ENCODE assay signal across 2 cellular contexts in the genomic region with DNA sequence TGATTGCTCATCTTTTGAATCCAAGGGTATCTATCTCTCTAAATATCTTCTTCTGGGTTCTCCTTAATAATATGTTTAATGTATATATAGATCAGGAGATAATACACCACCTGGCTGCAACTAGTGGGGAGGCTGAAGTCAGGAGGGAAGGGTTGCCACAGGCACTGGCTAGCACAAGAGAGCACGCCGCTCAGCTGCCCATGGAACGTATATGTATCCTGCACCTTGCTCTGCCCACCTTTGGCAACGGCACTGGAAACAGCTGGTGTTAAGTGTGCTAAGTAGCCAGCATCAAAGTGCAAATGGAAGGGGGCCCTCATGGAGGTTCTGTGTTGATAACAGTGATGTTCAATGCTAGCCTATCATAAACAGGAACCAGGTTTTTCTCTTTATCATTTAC.
TF ChIP-seq lines count a peak whose summit lies in the region.

No MANE protein-coding gene starts in this region.

TF ChIP-seq in SK-N-SH treated with all-trans-retinoic acid at 6 μM for 48 hours, 23 proteins besides CTCF, POLR2A, EP300 and RAD21 (continued from another document):
- TF ChIP-seq, protein P1, sequence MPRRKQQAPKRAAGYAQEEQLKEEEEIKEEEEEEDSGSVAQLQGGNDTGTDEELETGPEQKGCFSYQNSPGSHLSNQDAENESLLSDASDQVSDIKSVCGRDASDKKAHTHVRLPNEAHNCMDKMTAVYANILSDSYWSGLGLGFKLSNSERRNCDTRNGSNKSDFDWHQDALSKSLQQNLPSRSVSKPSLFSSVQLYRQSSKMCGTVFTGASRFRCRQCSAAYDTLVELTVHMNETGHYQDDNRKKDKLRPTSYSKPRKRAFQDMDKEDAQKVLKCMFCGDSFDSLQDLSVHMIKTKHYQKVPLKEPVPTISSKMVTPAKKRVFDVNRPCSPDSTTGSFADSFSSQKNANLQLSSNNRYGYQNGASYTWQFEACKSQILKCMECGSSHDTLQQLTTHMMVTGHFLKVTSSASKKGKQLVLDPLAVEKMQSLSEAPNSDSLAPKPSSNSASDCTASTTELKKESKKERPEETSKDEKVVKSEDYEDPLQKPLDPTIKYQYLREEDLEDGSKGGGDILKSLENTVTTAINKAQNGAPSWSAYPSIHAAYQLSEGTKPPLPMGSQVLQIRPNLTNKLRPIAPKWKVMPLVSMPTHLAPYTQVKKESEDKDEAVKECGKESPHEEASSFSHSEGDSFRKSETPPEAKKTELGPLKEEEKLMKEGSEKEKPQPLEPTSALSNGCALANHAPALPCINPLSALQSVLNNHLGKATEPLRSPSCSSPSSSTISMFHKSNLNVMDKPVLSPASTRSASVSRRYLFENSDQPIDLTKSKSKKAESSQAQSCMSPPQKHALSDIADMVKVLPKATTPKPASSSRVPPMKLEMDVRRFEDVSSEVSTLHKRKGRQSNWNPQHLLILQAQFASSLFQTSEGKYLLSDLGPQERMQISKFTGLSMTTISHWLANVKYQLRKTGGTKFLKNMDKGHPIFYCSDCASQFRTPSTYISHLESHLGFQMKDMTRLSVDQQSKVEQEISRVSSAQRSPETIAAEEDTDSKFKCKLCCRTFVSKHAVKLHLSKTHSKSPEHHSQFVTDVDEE (CRISPR knock-in tag; IDR thresholded peaks at IDR 0.05) = no peak
- TF ChIP-seq SNAI2 (CRISPR knock-in tag; IDR thresholded peaks at IDR 0.05) = no peak
- TF ChIP-seq, protein P2, sequence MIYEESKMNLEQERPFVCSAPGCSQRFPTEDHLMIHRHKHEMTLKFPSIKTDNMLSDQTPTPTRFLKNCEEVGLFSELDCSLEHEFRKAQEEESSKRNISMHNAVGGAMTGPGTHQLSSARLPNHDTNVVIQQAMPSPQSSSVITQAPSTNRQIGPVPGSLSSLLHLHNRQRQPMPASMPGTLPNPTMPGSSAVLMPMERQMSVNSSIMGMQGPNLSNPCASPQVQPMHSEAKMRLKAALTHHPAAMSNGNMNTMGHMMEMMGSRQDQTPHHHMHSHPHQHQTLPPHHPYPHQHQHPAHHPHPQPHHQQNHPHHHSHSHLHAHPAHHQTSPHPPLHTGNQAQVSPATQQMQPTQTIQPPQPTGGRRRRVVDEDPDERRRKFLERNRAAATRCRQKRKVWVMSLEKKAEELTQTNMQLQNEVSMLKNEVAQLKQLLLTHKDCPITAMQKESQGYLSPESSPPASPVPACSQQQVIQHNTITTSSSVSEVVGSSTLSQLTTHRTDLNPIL (CRISPR knock-in tag; IDR thresholded peaks at IDR 0.05; ENCODE audit: low read depth) = no peak
- TF ChIP-seq TCF4 (CRISPR knock-in tag; IDR thresholded peaks at IDR 0.05; ENCODE audit: borderline replicate concordance) = no peak
- TF ChIP-seq, protein P3, sequence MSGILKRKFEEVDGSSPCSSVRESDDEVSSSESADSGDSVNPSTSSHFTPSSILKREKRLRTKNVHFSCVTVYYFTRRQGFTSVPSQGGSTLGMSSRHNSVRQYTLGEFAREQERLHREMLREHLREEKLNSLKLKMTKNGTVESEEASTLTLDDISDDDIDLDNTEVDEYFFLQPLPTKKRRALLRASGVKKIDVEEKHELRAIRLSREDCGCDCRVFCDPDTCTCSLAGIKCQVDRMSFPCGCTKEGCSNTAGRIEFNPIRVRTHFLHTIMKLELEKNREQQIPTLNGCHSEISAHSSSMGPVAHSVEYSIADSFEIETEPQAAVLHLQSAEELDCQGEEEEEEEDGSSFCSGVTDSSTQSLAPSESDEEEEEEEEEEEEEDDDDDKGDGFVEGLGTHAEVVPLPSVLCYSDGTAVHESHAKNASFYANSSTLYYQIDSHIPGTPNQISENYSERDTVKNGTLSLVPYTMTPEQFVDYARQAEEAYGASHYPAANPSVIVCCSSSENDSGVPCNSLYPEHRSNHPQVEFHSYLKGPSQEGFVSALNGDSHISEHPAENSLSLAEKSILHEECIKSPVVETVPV (CRISPR knock-in tag; IDR thresholded peaks at IDR 0.05) = no peak
- TF ChIP-seq ESRRG (CRISPR knock-in tag; IDR thresholded peaks at IDR 0.05) = no peak

TF ChIP-seq in GM12878, 131 proteins besides CTCF, POLR2A, EP300 and RAD21 (continued from another document):
- TF ChIP-seq, protein P4, sequence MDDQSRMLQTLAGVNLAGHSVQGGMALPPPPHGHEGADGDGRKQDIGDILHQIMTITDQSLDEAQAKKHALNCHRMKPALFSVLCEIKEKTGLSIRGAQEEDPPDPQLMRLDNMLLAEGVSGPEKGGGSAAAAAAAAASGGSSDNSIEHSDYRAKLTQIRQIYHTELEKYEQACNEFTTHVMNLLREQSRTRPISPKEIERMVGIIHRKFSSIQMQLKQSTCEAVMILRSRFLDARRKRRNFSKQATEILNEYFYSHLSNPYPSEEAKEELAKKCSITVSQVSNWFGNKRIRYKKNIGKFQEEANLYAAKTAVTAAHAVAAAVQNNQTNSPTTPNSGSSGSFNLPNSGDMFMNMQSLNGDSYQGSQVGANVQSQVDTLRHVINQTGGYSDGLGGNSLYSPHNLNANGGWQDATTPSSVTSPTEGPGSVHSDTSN (IDR thresholded peaks at IDR 0.05; ENCODE audit: insufficient replicate concordance, low read depth, low read length) = no peak
- TF ChIP-seq SIX5 (IDR thresholded peaks at IDR 0.05; ENCODE audit: low read depth, low read length, severe bottlenecking) = no peak
